ENCODE assay signal across 11 cellular contexts in the genomic region with DNA sequence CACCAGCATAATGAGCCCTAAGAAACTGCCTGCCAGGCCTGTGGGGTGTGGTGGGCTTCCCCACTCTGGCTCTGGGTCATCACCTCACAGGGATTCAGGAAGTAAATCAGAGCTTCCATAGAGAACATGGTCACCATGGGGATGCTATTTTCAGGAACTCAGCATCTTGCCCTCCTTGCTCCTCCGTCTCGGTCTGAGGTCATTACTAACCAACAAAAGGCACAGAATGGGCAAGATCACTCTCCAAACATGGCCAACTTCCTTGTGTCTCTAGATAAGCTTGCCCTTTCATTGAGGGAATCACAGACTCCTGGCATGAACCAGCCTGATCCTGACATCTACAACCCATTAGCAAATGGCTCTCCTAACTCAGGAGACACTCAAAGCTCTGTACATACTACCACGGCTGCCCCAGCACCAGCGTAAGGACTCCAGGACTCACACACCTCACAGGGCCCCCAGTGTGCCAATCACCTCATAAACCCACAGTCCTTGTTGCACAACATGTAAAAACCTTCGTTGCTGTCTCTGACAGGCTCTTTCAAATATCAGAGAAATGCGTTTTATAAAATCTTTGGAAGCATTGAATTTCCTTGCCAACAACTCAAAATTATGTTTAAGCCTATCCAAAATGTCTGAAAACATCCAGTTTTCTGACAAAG. TPM values are rescaled to one million over a fixed set of nuclear protein-coding genes. Genes with fewer than 3 reads are reported as not detected.
A peak's percentile ranks its signal among the peaks of the same experiment; 100 is the strongest.
DNase-seq lines count a peak whose midpoint lies in the region; ATAC-seq and TF ChIP-seq lines count a peak whose summit lies in the region.
"Had no signal": no experiment of that assay in that cellular context is flagged by ENCODE, and none has a peak within 500 bp of the region (broad histone marks: within the 10 kb centered on the region; RNA-seq: fewer than 3 reads in every experiment).

No MANE protein-coding gene starts in this region.

- TF ChIP-seq CTCF in 22Rv1 (IDR thresholded peaks at IDR 0.05) (no peak), coronary artery (IDR thresholded peaks at IDR 0.05) (no peak), omental fat pad (IDR thresholded peaks at IDR 0.05) (no peak)

- peak overlapping the region; percentile 35 for H3K4me3 ChIP-seq in coronary artery

- DNase-seq in NCI-H2029 treated with DMSO at 0.1 percent for 48 hours (lab: John Stamatoyannopoulos, UW) (peak; percentile 48), coronary artery (ENCODE audit: low spot score) (no peak), omental fat pad (ENCODE audit: low spot score) (no peak), AG08396 (ENCODE audit: low spot score) (no peak)
- DNase-seq: COR-L47, NCI-H1105 treated with DMSO at 0.1 percent for 48 hours had no signal

- H3K27ac ChIP-seq in 22Rv1 = peak overlapping the region; percentile 92
- peak overlapping the region; percentile 83 to 96 for H3K27ac ChIP-seq in coronary artery

- ATAC-seq in omental fat pad (ENCODE audit: low FRiP score) (peak; percentile 10), HG03460 (IDR thresholded peaks at IDR 0.05; ENCODE audit: unreplicated experiment) (no peak), GM18873 (IDR thresholded peaks at IDR 0.05; ENCODE audit: low FRiP score, unreplicated experiment) (no peak), HG03135 (IDR thresholded peaks at IDR 0.05; ENCODE audit: unreplicated experiment) (no peak)

RNA-seq across cellular contexts. Expression of gene FYCO1, which starts 7.4 kb away (rescaled TPM):
- 10 to 100 TPM; 44.7 to 51.4 (median 47.3) TPM for total RNA-seq in omental fat pad

RNA-seq across cellular contexts. Expression of gene XCR1, which starts 39.1 kb away (rescaled TPM):
- total RNA-seq in omental fat pad = under 1 TPM in 3 of 4 donors, not detected in 1; 0.06 to 0.12 (median 0.09) TPM
- total RNA-seq: T-helper 2 cell treated with Interferon-gamma antibody and Interleukin-4, amounts not matched to agents 100 ng/mL and 5 ng/mL, for 36 hours had no signal

RNA-seq across cellular contexts. Expression of gene CXCR6, which starts 45.0 kb away (rescaled TPM):
- total RNA-seq in omental fat pad = 10 to 100 TPM in 1 of 4 donors, 1 to 10 TPM in 3; 2.5 to 14.7 (median 2.7) TPM
